18 cellular contexts compared by ENCODE assay signal in the genomic region with DNA sequence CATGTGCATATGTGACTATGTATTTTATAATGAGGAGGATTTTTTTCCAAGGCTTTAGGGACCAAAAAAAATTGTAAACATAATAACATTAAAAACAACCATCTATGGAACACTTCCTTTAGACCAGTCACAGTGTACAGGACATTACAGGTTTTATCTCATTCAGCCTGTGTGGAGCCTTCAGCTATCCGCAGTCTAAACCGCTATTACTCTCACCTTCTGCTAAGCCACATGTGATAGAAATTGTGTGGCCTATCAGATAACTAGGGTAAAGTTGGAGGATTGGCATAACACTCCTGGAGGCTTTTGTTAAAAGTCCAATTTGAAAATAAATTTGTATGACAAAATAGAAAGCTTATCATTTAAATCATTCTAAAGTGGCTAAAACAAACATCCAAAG.
A peak's percentile ranks its signal among the peaks of the same experiment; 100 is the strongest.
DNase-seq lines count a peak whose midpoint lies in the region; ATAC-seq, FAIRE-seq and TF ChIP-seq lines count a peak whose summit lies in the region.
"Had no signal": no experiment of that assay in that cellular context is flagged by ENCODE, and none has a peak within 500 bp of the region (broad histone marks: within the 10 kb centered on the region; RNA-seq: fewer than 3 reads in every experiment).

No MANE protein-coding gene starts in this region.

- POLR2A ChIA-PET in endothelial cell of umbilical vein (lab: Charles Lee): no interaction called here

- H3K27me3 ChIP-seq in endothelial cell of umbilical vein (ENCODE audit: control insufficient read depth in 2 of 2, insufficient read depth in 2 of 2, low read length in 2 of 2) (no peaks in the 10 kb centered on the region), osteoblast (ENCODE audit: insufficient read depth, low read length) (no peaks in the 10 kb centered on the region)

- H4K20me1 ChIP-seq in endothelial cell of umbilical vein (replicated peaks; ENCODE audit: control insufficient read depth, extremely low read depth, insufficient read depth, low read length): no peaks in the 10 kb centered on the region
- H4K20me1 ChIP-seq in osteoblast (ENCODE audit: insufficient read depth, low read length): no peaks in the 10 kb centered on the region

- CTCF ChIA-PET in endothelial cell of umbilical vein (lab: Charles Lee): interaction anchor here (0.6 to 1.3 kb wide), 5 partner anchors 9 to 50 kb away, joined by 3 to 4 read pairs (median 4); no protein-coding TSS in a partner anchor

- intact Hi-C loops in endothelial cell of umbilical vein (cut with micrococcal nuclease): no loop called here
- intact Hi-C loops in posterior vena cava (cut with DNase I): no loop called here

- H3K36me3 ChIP-seq in endothelial cell of umbilical vein (ENCODE audit: control insufficient read depth in 2 of 2, extremely low read depth in 1 of 2, insufficient read depth in 2 of 2, low read length in 2 of 2): no peaks in the 10 kb centered on the region
- H3K36me3 ChIP-seq in osteoblast (ENCODE audit: insufficient read depth, low read length): no peaks in the 10 kb centered on the region

- ATAC-seq in HG02938 (IDR thresholded peaks at IDR 0.05; ENCODE audit: unreplicated experiment): no peak
- ATAC-seq in GM19395 (IDR thresholded peaks at IDR 0.05; ENCODE audit: unreplicated experiment): no peak
- ATAC-seq: GM23338 had no signal

- FAIRE-seq in endothelial cell of umbilical vein (lab: Jason Lieb, UNC): no peak
- FAIRE-seq: D721Med, G401.6, GM12891, H54, HTR-8/SVneo had no signal

- peak overlapping the region; percentile 30 for H2AFZ ChIP-seq in endothelial cell of umbilical vein (ENCODE audit: low read depth, low read length)
- H2AFZ ChIP-seq in osteoblast (ENCODE audit: low read length): peak overlapping the region; percentile 76
- H2AFZ ChIP-seq: GM23338 had no signal

- H3K9me1 ChIP-seq in endothelial cell of umbilical vein (replicated peaks; ENCODE audit: control insufficient read depth, extremely low read depth, insufficient read depth, low read length): no peaks in the 10 kb centered on the region

- DNase-seq in OCI-M1 (lab: John Stamatoyannopoulos, UW) (peak; percentile 66), endothelial cell of umbilical vein (ENCODE audit: low read depth, low spot score) (no peak), osteoblast (ENCODE audit: insufficient read length, low spot score, missing footprints) (no peak), posterior vena cava (ENCODE audit: low spot score) (no peak)
- DNase-seq: AML-193; Caco-2; CD4-positive, alpha-beta T cell; HCEC 1CT; IMR-90 had no signal

- H3K4me2 ChIP-seq in endothelial cell of umbilical vein (ENCODE audit: insufficient read depth, low read length) (no peak overlapping the region), osteoblast (ENCODE audit: insufficient read depth, low read length) (peak overlapping the region; percentile 65)
- H3K4me2 ChIP-seq: GM23338 had no signal

- H3K9me3 ChIP-seq in endothelial cell of umbilical vein (replicated peaks; ENCODE audit: control insufficient read depth, insufficient read depth, low read length) (no peaks in the 10 kb centered on the region), osteoblast (ENCODE audit: low read depth, low read length) (no peaks in the 10 kb centered on the region)
- H3K9me3 ChIP-seq: Caco-2 had no signal

- H3K4me1 ChIP-seq in endothelial cell of umbilical vein (ENCODE audit: control insufficient read depth, extremely low read depth, insufficient read depth, low read length) (no peaks in the 10 kb centered on the region), osteoblast (ENCODE audit: insufficient read depth, low read length) (no peaks in the 10 kb centered on the region)

- no peak overlapping the region for H3K4me3 ChIP-seq in endothelial cell of umbilical vein (replicated peaks in 1 of 3; ENCODE audit: insufficient read depth in 1 of 3, low read depth in 1 of 3, low read length in 3 of 3)
- H3K4me3 ChIP-seq in osteoblast (ENCODE audit: insufficient read depth, low read length): peak overlapping the region; percentile 38
- H3K4me3 ChIP-seq: GM23338 had no signal

- no TSS peak for BruUV-seq in endothelial cell of umbilical vein (replicated peaks; lab: Mats Ljungman, UMichigan)

- no peak for TF ChIP-seq CTCF in endothelial cell of umbilical vein (IDR thresholded peaks at IDR 0.05; ENCODE audit: extremely low read depth in 1 of 2, insufficient read depth in 1 of 2, low read depth in 1 of 2, low read length in 2 of 2)
- TF ChIP-seq CTCF in osteoblast (IDR thresholded peaks at IDR 0.05; ENCODE audit: extremely low read depth, low read depth, low read length): no peak

- H3K79me2 ChIP-seq in endothelial cell of umbilical vein (ENCODE audit: control insufficient read depth, insufficient read depth, low read length) (no peaks in the 10 kb centered on the region), osteoblast (ENCODE audit: insufficient read depth, low read length) (no peaks in the 10 kb centered on the region)

- no peak overlapping the region for H3K27ac ChIP-seq in endothelial cell of umbilical vein (ENCODE audit: insufficient read depth, low read depth, low read length)
- no peak overlapping the region for H3K27ac ChIP-seq in osteoblast (ENCODE audit: low read depth, low read length)
- H3K27ac ChIP-seq: C4-2B had no signal

- no peak overlapping the region for H3K9ac ChIP-seq in endothelial cell of umbilical vein (replicated peaks; ENCODE audit: extremely low read depth, insufficient read depth, low read length)

- TF ChIP-seq POLR2A in endothelial cell of umbilical vein (IDR thresholded peaks at IDR 0.05; ENCODE audit: low read depth, low read length): no peak

- dilution Hi-C loops in endothelial cell of umbilical vein (cut with MboI; ENCODE audit: extremely low pct_ligation_motif_present, low sequenced_read_pairs): no loop called here

TF ChIP-seq in endothelial cell of umbilical vein, 7 proteins besides CTCF, POLR2A, EP300 and RAD21:
- TF ChIP-seq MAX (IDR thresholded peaks at IDR 0.05; ENCODE audit: insufficient read depth, insufficient read length): no peak
- no peak for TF ChIP-seq EZH2 (IDR thresholded peaks at IDR 0.05; ENCODE audit: borderline replicate concordance, low read depth, low read length, severe bottlenecking)
- TF ChIP-seq MYC (IDR thresholded peaks at IDR 0.05; ENCODE audit: low read depth, low read length): no peak
- TF ChIP-seq JUN (IDR thresholded peaks at IDR 0.05; ENCODE audit: borderline replicate concordance, insufficient read depth, insufficient read length, low read depth): no peak
- no peak for TF ChIP-seq GATA2 (IDR thresholded peaks at IDR 0.05; ENCODE audit: insufficient read depth, insufficient read length, low read depth, low read length)
- no peak for TF ChIP-seq POLR2AphosphoS5 (IDR thresholded peaks at IDR 0.05; ENCODE audit: insufficient read depth, low read depth, low read length)
- no peak for TF ChIP-seq FOS (IDR thresholded peaks at IDR 0.05; ENCODE audit: borderline replicate concordance, insufficient read depth, low read length)
TF ChIP-seq in endothelial cell of umbilical vein: peak in this region for 0.
